Comparison of ENCODE assay signal across 20 cellular contexts in the genomic region with DNA sequence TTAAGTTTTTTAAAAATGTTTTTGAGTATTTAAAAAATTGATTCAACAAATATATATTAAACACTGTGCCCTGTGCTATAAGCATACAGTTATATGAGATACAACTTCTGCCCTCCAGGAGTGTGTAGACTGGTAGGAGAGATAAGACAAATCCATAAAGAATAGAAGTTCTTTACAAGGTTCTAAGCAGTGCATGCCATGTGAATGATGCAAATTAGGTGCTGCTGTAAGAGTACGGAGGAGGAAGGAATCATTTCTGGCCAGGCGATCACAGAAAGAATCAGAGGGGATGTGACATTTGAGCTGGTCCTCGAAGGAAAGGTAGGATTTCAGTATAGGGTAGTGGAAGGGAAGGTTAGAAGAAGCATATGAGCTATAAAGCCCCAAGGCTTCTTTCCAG.
"Had no signal": no experiment of that assay in that cellular context is flagged by ENCODE, and none has a peak within 500 bp of the region (broad histone marks: within the 10 kb centered on the region; RNA-seq: fewer than 3 reads in every experiment).

No MANE protein-coding gene starts in this region.

- H3K36me3 ChIP-seq: brain microvascular endothelial cell, heart left ventricle, neutrophil, tibial artery had no signal

- H3K27me3 ChIP-seq: brain microvascular endothelial cell, heart left ventricle, neutrophil, tibial artery had no signal

- H3K4me3 Mint-ChIP-seq: activated CD4-positive, alpha-beta T cell treated with anti-CD3 and anti-CD28 coated beads, Interleukin-2, amount 10 ng/mL, durations not matched to agents 24 days and 14 days; activated CD8-positive, alpha-beta T cell treated with anti-CD3 and anti-CD28 coated beads, Interleukin-2, amount 10 ng/mL, durations not matched to agents 7 days and 5 days; activated naive CD8-positive, alpha-beta T cell treated with anti-CD3 and anti-CD28 coated beads, Interleukin-2, amount 10 ng/mL, durations not matched to agents 7 days and 5 days; dendritic cell treated with granulocyte-macrophage colony-stimulating factor and Interleukin-4, amounts not matched to agents 40 ng/mL and 50 ng/mL, for 4 days; stimulated activated effector memory CD8-positive, alpha-beta T cell treated with anti-CD3 and anti-CD28 coated beads, Interleukin-12 subunit alpha, Interleukin-12 subunit beta, amount 100 ng/mL, for 72 hours; WTC11 had no signal

- H3K27ac ChIP-seq: brain microvascular endothelial cell, neutrophil, tibial artery had no signal

- H3K9me3 ChIP-seq: heart left ventricle, mucosa of descending colon, neutrophil, tibial artery had no signal

- ATAC-seq: activated CD8-positive, alpha-beta T cell treated with anti-CD3 and anti-CD28 coated beads, Interleukin-2, amount 10 ng/mL, durations not matched to agents 7 days and 5 days; heart left ventricle; left cardiac atrium; mucosa of descending colon; naive thymus-derived CD8-positive, alpha-beta T cell; stimulated activated effector memory CD8-positive, alpha-beta T cell treated with anti-CD3 and anti-CD28 coated beads, Interleukin-12 subunit alpha, Interleukin-12 subunit beta, amount 100 ng/mL, for 72 hours; WTC11 had no signal

- H3K27me3 Mint-ChIP-seq: activated CD4-positive, alpha-beta T cell treated with anti-CD3 and anti-CD28 coated beads, Interleukin-2, amount 10 ng/mL, durations not matched to agents 24 days and 14 days; activated naive CD8-positive, alpha-beta T cell treated with anti-CD3 and anti-CD28 coated beads, Interleukin-2, amount 10 ng/mL, durations not matched to agents 7 days and 5 days; dendritic cell treated with granulocyte-macrophage colony-stimulating factor and Interleukin-4, amounts not matched to agents 40 ng/mL and 50 ng/mL, for 4 days; naive thymus-derived CD8-positive, alpha-beta T cell had no signal

- H3K9me3 Mint-ChIP-seq: activated CD4-positive, alpha-beta T cell treated with anti-CD3 and anti-CD28 coated beads, Interleukin-2, amount 10 ng/mL, durations not matched to agents 24 days and 14 days; activated naive CD8-positive, alpha-beta T cell treated with anti-CD3 and anti-CD28 coated beads, Interleukin-2, amount 10 ng/mL, durations not matched to agents 7 days and 5 days; dendritic cell treated with granulocyte-macrophage colony-stimulating factor and Interleukin-4, amounts not matched to agents 40 ng/mL and 50 ng/mL, for 4 days; naive thymus-derived CD8-positive, alpha-beta T cell; stimulated activated effector memory CD8-positive, alpha-beta T cell treated with anti-CD3 and anti-CD28 coated beads, Interleukin-12 subunit alpha, Interleukin-12 subunit beta, amount 100 ng/mL, for 72 hours had no signal

- FAIRE-seq: frontal cortex had no signal

- H3K27ac Mint-ChIP-seq: activated CD4-positive, alpha-beta T cell treated with anti-CD3 and anti-CD28 coated beads, Interleukin-2, amount 10 ng/mL, durations not matched to agents 24 days and 14 days; activated CD8-positive, alpha-beta T cell treated with anti-CD3 and anti-CD28 coated beads, Interleukin-2, amount 10 ng/mL, durations not matched to agents 7 days and 5 days; activated naive CD8-positive, alpha-beta T cell treated with anti-CD3 and anti-CD28 coated beads, Interleukin-2, amount 10 ng/mL, durations not matched to agents 7 days and 5 days; dendritic cell treated with granulocyte-macrophage colony-stimulating factor and Interleukin-4, amounts not matched to agents 40 ng/mL and 50 ng/mL, for 4 days; stimulated activated effector memory CD8-positive, alpha-beta T cell treated with anti-CD3 and anti-CD28 coated beads, Interleukin-12 subunit alpha, Interleukin-12 subunit beta, amount 100 ng/mL, for 72 hours; WTC11 had no signal

- H3K4me3 ChIP-seq: heart left ventricle, mucosa of descending colon, tibial artery had no signal

- DNase-seq: activated CD4-positive, alpha-beta T cell treated with anti-CD3 and anti-CD28 coated beads, Interleukin-2, amount 10 ng/mL, durations not matched to agents 24 days and 14 days; activated CD8-positive, alpha-beta memory T cell treated with anti-CD3 and anti-CD28 coated beads, Interleukin-2, amount 50 U/mL, for 4 hours; activated CD8-positive, alpha-beta T cell treated with anti-CD3 and anti-CD28 coated beads, Interleukin-2, amount 10 ng/mL, durations not matched to agents 7 days and 5 days; activated gamma-delta T cell treated with Interleukin-2 at 50 U/mL for 16 hours; activated naive CD8-positive, alpha-beta T cell treated with anti-CD3 and anti-CD28 coated beads, Interleukin-2, amount 10 ng/mL, durations not matched to agents 7 days and 5 days; brain microvascular endothelial cell; effector memory CD4-positive, alpha-beta T cell; heart left ventricle; left cardiac atrium; mucosa of descending colon; naive thymus-derived CD8-positive, alpha-beta T cell; stimulated activated CD4-positive, alpha-beta T cell treated with anti-CD3 and anti-CD28 coated beads, Interleukin-12 subunit alpha, Interleukin-12 subunit beta, amount 100 ng/mL, for 4 hours; stimulated activated CD4-positive, alpha-beta T cell treated with anti-CD3 and anti-CD28 coated beads, Interleukin-2, amount 100 ng/mL, for 24 hours; T-helper 2 cell; tibial artery had no signal
